In the genomic region with DNA sequence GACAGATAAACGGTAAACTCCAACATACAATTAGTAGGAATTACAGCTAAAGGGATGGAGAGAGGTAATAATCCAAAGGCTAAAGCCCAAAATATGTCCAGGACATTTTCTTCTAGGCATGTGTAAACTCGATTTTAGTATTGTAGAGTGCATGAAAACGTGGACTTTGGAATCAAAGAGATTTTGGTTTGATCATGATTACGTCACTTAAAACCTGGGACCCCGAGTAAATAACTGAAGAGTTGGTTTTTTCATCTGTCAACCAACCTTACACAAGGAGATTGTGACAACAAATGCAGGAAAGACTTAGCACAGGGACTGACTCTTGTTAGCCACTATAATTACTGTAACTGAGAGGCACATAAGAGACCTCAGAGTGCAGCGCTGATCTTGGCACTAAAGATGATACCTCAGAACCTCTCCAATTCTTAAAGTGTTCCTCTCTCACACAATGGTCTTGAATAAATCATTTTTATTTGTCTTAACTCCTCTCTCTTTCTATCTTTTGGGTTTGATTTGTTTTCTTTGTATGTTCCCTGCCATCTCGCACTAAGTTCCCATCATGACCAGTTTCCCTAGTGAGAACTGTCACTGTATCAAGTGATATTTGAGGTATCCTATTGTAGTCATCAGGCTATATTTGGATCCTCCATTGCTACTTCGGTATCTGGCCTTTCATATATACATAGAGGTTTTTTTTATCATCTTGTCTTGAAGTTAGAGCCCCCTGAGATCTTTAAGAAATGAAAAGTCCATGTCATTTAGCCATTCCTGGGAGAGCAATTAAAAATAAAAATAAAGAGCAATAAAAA, we compare ENCODE assay signal across 34 cellular contexts.
"Had no signal": no experiment of that assay in that cellular context is flagged by ENCODE, and none has a peak within 500 bp of the region (broad histone marks: within the 10 kb centered on the region; RNA-seq: fewer than 3 reads in every experiment).

No MANE protein-coding gene starts in this region.

- H3K27ac ChIP-seq: ascending aorta, body of pancreas, breast epithelium, Peyer's patch, VCaP had no signal

- ATAC-seq: activated CD8-positive, alpha-beta T cell treated with anti-CD3 and anti-CD28 coated beads for 36 hours; activated T-cell treated with anti-CD3 and anti-CD28 coated beads, Interleukin-2, amount 50 U/mL, for 72 hours; activated T-helper 17 cell treated with anti-CD3 and anti-CD28 coated beads, Interleukin-2, amount 50 U/mL, for 72 hours; body of pancreas; PC-3; SK-N-SH treated with all-trans-retinoic acid at 6 μM for 48 hours had no signal

- H3K4me1 ChIP-seq: ascending aorta, body of pancreas, breast epithelium, Peyer's patch had no signal

- H3K27me3 ChIP-seq: ascending aorta, body of pancreas, Peyer's patch had no signal

- DNase-seq: activated B cell treated with CpG ODN at 0.5 μM for 24 hours; activated CD4-positive, alpha-beta T cell treated with anti-CD3 and anti-CD28 coated beads for 4 hours; activated CD4-positive, CD25-positive, alpha-beta regulatory T cell treated with anti-CD3 and anti-CD28 coated beads, Interleukin-2, amount 50 U/mL, for 72 hours; activated CD8-positive, alpha-beta T cell treated with anti-CD3 and anti-CD28 coated beads for 36 hours; activated effector memory CD4-positive, alpha-beta T cell treated with anti-CD3 and anti-CD28 coated beads, Interleukin-2, amount 50 U/mL, for 16 hours; activated naive CD4-positive, alpha-beta T cell; activated naive CD4-positive, alpha-beta T cell treated with anti-CD3 and anti-CD28 coated beads, Interleukin-2, amount 50 U/mL, for 16 hours; activated naive CD8-positive, alpha-beta T cell treated with anti-CD3 and anti-CD28 coated beads for 36 hours; activated T-cell treated with anti-CD3 and anti-CD28 coated beads, Interleukin-2, amount 50 U/mL, for 1 hour; activated T-cell treated with anti-CD3 and anti-CD28 coated beads, Interleukin-2, amount 50 U/mL, for 72 hours; amniotic stem cell; body of pancreas; Karpas-422; NCI-H1105; NCI-H1436 treated with DMSO at 0.1 percent for 48 hours; NCI-H1694 treated with DMSO at 0.1 percent for 48 hours; NCI-H2029 treated with DMSO at 0.1 percent for 48 hours; NCI-H2107; NCI-H226; NCI-H446 treated with DMSO at 0.1 percent for 48 hours; NCI-H524; PC-3; Peyer's patch; RPMI8226; SIG-M5; SW 1271; T-helper 1 cell; T-helper 2 cell; T-helper 9 cell had no signal

- H3K9me3 ChIP-seq: ascending aorta, body of pancreas, breast epithelium, Peyer's patch had no signal

- H3K36me3 ChIP-seq: ascending aorta, breast epithelium, Peyer's patch had no signal

- H3K4me3 ChIP-seq: ascending aorta, body of pancreas, breast epithelium, Peyer's patch had no signal
